12 cellular contexts compared by ENCODE assay signal in the genomic region with DNA sequence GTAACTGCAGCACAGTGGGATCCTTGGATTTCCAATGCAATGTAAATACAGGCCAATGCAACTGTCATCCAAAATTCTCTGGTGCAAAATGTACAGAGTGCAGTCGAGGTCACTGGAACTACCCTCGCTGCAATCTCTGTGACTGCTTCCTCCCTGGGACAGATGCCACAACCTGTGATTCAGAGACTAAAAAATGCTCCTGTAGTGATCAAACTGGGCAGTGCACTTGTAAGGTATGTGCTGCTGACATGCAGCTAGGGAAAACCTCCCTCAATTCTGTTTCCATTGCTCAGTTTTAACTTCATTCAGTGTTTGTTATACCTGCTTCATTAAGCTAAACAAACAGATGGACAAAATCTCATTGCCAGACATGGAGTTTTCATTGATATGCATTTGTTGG.
DNase-seq lines count a peak whose midpoint lies in the region; ATAC-seq, FAIRE-seq and TF ChIP-seq lines count a peak whose summit lies in the region.
"Had no signal": no experiment of that assay in that cellular context is flagged by ENCODE, and none has a peak within 500 bp of the region (broad histone marks: within the 10 kb centered on the region; RNA-seq: fewer than 3 reads in every experiment).

No MANE protein-coding gene starts in this region.

- no peak for FAIRE-seq in urothelium cell line (lab: Jason Lieb, UNC)
- FAIRE-seq: frontal cortex had no signal

- H3K27me3 ChIP-seq in breast epithelium: no peaks in the 10 kb centered on the region
- H3K27me3 ChIP-seq: adrenal gland, sigmoid colon had no signal

- H3K4me1 Mint-ChIP-seq in MCF 10A (ENCODE audit: insufficient read depth, unreplicated experiment): peaks cover 15% of the 10 kb centered on the region
- peaks cover 3% of the 10 kb centered on the region for H3K4me1 Mint-ChIP-seq in glutamatergic neuron (ENCODE audit: low read depth, unreplicated experiment)

- no peak for TF ChIP-seq POLR2A in breast epithelium (IDR thresholded peaks at IDR 0.05)

- DNase-seq in MCF 10A (ENCODE audit: unreplicated experiment) (peak; percentile 67), breast epithelium (ENCODE audit: low spot score in 2 of 2) (no peak), glutamatergic neuron (no peak), urothelium cell line (ENCODE audit: low spot score) (peak; percentile 53), NCI-H2081 (lab: John Stamatoyannopoulos, UW) (no peak), RKO (ENCODE audit: low spot score) (no peak), GM10266 (ENCODE audit: extremely low spot score) (no peak)
- DNase-seq: adrenal gland, NCI-H774, sigmoid colon had no signal

- H3K36me3 ChIP-seq in breast epithelium: no peaks in the 10 kb centered on the region
- H3K36me3 ChIP-seq: adrenal gland, sigmoid colon had no signal

- H3K27ac ChIP-seq in breast epithelium: no peak overlapping the region
- H3K27ac ChIP-seq: adrenal gland, sigmoid colon had no signal

- intact Hi-C loops in MCF 10A (cut with micrococcal nuclease) (no loop called here), breast epithelium (cut with DNase I; ENCODE audit: low total_unique reads) (no loop called here)

- TF ChIP-seq CTCF in MCF 10A (IDR thresholded peaks at IDR 0.05; ENCODE audit: unreplicated experiment) (no peak), breast epithelium (IDR thresholded peaks at IDR 0.05) (no peak), glutamatergic neuron (IDR thresholded peaks at IDR 0.05; ENCODE audit: partially characterized antibody, unreplicated experiment) (no peak), GM10266 (IDR thresholded peaks at IDR 0.05; ENCODE audit: control insufficient read depth, insufficient read depth, low read depth, missing control alignments) (no peak)

- no peaks in the 10 kb centered on the region for H3K4me1 ChIP-seq in breast epithelium
- H3K4me1 ChIP-seq: adrenal gland, sigmoid colon had no signal

- CTCF ChIA-PET in MCF 10A (lab: Yijun Ruan, JAX): interaction anchor here (0.6 to 0.7 kb wide), 2 partner anchors 12 to 711 kb away, joined by 3 read pairs; no protein-coding TSS in a partner anchor

- BruUV-seq in MCF 10A (replicated peaks; lab: Mats Ljungman, UMichigan): no TSS peak

- peak; percentile 86 for ATAC-seq in SK-N-SH treated with all-trans-retinoic acid at 6 μM for 48 hours

- POLR2A ChIA-PET in MCF 10A (lab: Yijun Ruan, JAX): interaction anchor here (0.8 kb wide), 1 partner anchor 42 kb away, joined by 3 read pairs; no protein-coding TSS in a partner anchor

- H3K4me3 Mint-ChIP-seq in MCF 10A (ENCODE audit: unreplicated experiment) (no peak overlapping the region), glutamatergic neuron (ENCODE audit: unreplicated experiment) (no peak overlapping the region)

- no peaks in the 10 kb centered on the region for H3K9me3 Mint-ChIP-seq in MCF 10A (ENCODE audit: unreplicated experiment)
- peaks cover 9% of the 10 kb centered on the region for H3K9me3 Mint-ChIP-seq in glutamatergic neuron (ENCODE audit: unreplicated experiment)

- no peaks in the 10 kb centered on the region for H3K27me3 Mint-ChIP-seq in MCF 10A (ENCODE audit: insufficient read depth, unreplicated experiment)
- no peaks in the 10 kb centered on the region for H3K27me3 Mint-ChIP-seq in glutamatergic neuron (ENCODE audit: unreplicated experiment)

- peak overlapping the region; percentile 23 for H3K27ac Mint-ChIP-seq in MCF 10A (ENCODE audit: low read depth, unreplicated experiment)
- H3K27ac Mint-ChIP-seq in glutamatergic neuron (ENCODE audit: unreplicated experiment): peak overlapping the region; percentile 26

- no peaks in the 10 kb centered on the region for H3K9me3 ChIP-seq in breast epithelium
- H3K9me3 ChIP-seq: adrenal gland, sigmoid colon had no signal

- H3K4me3 ChIP-seq in breast epithelium: no peak overlapping the region
- H3K4me3 ChIP-seq: adrenal gland, sigmoid colon had no signal

- H3K36me3 Mint-ChIP-seq in MCF 10A (ENCODE audit: insufficient read depth, unreplicated experiment) (no peaks in the 10 kb centered on the region), glutamatergic neuron (ENCODE audit: unreplicated experiment) (peaks cover 4% of the 10 kb centered on the region)

TF ChIP-seq in SK-N-SH treated with all-trans-retinoic acid at 6 μM for 48 hours, 23 proteins besides CTCF, POLR2A, EP300 and RAD21:
- TF ChIP-seq ARNTL (CRISPR knock-in tag; IDR thresholded peaks at IDR 0.05; ENCODE audit: borderline replicate concordance, low read depth) (no peak), PPARA (CRISPR knock-in tag; IDR thresholded peaks at IDR 0.05; ENCODE audit: borderline replicate concordance) (no peak), ZNF70 (CRISPR knock-in tag; IDR thresholded peaks at IDR 0.05) (no peak), TOX (CRISPR knock-in tag; IDR thresholded peaks at IDR 0.05; ENCODE audit: borderline replicate concordance) (no peak), RARB (CRISPR knock-in tag; IDR thresholded peaks at IDR 0.05) (no peak), BACH2 (CRISPR knock-in tag; IDR thresholded peaks at IDR 0.05; ENCODE audit: borderline replicate concordance) (no peak), ZC3H10 (CRISPR knock-in tag; IDR thresholded peaks at IDR 0.05) (no peak), CSDC2 (CRISPR knock-in tag; IDR thresholded peaks at IDR 0.05) (no peak), TCF4 (CRISPR knock-in tag; IDR thresholded peaks at IDR 0.05; ENCODE audit: borderline replicate concordance) (no peak)
- TF ChIP-seq, protein P1, sequence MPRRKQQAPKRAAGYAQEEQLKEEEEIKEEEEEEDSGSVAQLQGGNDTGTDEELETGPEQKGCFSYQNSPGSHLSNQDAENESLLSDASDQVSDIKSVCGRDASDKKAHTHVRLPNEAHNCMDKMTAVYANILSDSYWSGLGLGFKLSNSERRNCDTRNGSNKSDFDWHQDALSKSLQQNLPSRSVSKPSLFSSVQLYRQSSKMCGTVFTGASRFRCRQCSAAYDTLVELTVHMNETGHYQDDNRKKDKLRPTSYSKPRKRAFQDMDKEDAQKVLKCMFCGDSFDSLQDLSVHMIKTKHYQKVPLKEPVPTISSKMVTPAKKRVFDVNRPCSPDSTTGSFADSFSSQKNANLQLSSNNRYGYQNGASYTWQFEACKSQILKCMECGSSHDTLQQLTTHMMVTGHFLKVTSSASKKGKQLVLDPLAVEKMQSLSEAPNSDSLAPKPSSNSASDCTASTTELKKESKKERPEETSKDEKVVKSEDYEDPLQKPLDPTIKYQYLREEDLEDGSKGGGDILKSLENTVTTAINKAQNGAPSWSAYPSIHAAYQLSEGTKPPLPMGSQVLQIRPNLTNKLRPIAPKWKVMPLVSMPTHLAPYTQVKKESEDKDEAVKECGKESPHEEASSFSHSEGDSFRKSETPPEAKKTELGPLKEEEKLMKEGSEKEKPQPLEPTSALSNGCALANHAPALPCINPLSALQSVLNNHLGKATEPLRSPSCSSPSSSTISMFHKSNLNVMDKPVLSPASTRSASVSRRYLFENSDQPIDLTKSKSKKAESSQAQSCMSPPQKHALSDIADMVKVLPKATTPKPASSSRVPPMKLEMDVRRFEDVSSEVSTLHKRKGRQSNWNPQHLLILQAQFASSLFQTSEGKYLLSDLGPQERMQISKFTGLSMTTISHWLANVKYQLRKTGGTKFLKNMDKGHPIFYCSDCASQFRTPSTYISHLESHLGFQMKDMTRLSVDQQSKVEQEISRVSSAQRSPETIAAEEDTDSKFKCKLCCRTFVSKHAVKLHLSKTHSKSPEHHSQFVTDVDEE (CRISPR knock-in tag; IDR thresholded peaks at IDR 0.05): no peak
- TF ChIP-seq, protein P2, sequence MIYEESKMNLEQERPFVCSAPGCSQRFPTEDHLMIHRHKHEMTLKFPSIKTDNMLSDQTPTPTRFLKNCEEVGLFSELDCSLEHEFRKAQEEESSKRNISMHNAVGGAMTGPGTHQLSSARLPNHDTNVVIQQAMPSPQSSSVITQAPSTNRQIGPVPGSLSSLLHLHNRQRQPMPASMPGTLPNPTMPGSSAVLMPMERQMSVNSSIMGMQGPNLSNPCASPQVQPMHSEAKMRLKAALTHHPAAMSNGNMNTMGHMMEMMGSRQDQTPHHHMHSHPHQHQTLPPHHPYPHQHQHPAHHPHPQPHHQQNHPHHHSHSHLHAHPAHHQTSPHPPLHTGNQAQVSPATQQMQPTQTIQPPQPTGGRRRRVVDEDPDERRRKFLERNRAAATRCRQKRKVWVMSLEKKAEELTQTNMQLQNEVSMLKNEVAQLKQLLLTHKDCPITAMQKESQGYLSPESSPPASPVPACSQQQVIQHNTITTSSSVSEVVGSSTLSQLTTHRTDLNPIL (CRISPR knock-in tag; IDR thresholded peaks at IDR 0.05; ENCODE audit: low read depth): no peak

Comparison
In these comparisons a context has a peak if more than half of its experiments do, and no peak if none do; other contexts are left out.
1. DNase-seq: peak in MCF 10A (single experiment) and urothelium cell line (single experiment); none in breast epithelium (0 of 2), glutamatergic neuron (single experiment), NCI-H2081 (0 of 2), RKO (single experiment) and GM10266 (single experiment).